Comparison of ENCODE assay signal across 1 cellular context in genomic region chr2:66535574-66536289, GRCh38.
TF ChIP-seq lines count a peak whose summit lies in the region.

No MANE protein-coding gene starts in this region.

TF ChIP-seq in SK-N-SH treated with all-trans-retinoic acid at 6 μM for 48 hours, 23 proteins besides CTCF, POLR2A, EP300 and RAD21 (continued from another document):
- TF ChIP-seq ZNF8 (CRISPR knock-in tag; IDR thresholded peaks at IDR 0.05) = no peak
